Comparison of ENCODE assay signal across 1 cellular context in genomic region chr20:39879296-39879695, GRCh38.
TF ChIP-seq lines count a peak whose summit lies in the region.

No MANE protein-coding gene starts in this region.

TF ChIP-seq in GM23338, 12 proteins besides CTCF, POLR2A, EP300 and RAD21 (continued from another document):
- no peak for TF ChIP-seq REST (IDR thresholded peaks at IDR 0.05; ENCODE audit: unreplicated experiment)
- TF ChIP-seq POLR2AphosphoS5 (IDR thresholded peaks at IDR 0.05; ENCODE audit: low read depth): no peak
- no peak for TF ChIP-seq STAT1 (IDR thresholded peaks at IDR 0.05; ENCODE audit: unreplicated experiment)
- no peak for TF ChIP-seq CREB1 (CRISPR knock-in tag; IDR thresholded peaks at IDR 0.05; ENCODE audit: low read depth)
- no peak for TF ChIP-seq NANOG (IDR thresholded peaks at IDR 0.05; ENCODE audit: borderline replicate concordance)
- TF ChIP-seq ETS1 (IDR thresholded peaks at IDR 0.05): no peak
- TF ChIP-seq EZH2 (IDR thresholded peaks at IDR 0.05; ENCODE audit: low read depth, unreplicated experiment): no peak
- no peak for TF ChIP-seq JUNB (IDR thresholded peaks at IDR 0.05; ENCODE audit: unreplicated experiment)
